Comparison of ENCODE assay signal across 8 cellular contexts in genomic region chr17:17119533-17119932, GRCh38.
DNase-seq lines count a peak whose midpoint lies in the region; ATAC-seq and TF ChIP-seq lines count a peak whose summit lies in the region.

No MANE protein-coding gene starts in this region.

- H3K36me3 ChIP-seq in DOHH2 (ENCODE audit: control insufficient read depth, low read length) (no peaks in the 10 kb centered on the region), breast epithelium (no peaks in the 10 kb centered on the region), thyroid gland (no peaks in the 10 kb centered on the region)
- H3K36me3 ChIP-seq in naive thymus-derived CD4-positive, alpha-beta T cell (ENCODE audit: control insufficient read depth in 2 of 3, insufficient read depth in 3 of 3, low read length in 3 of 3), result no peaks in the 10 kb centered on the region

- no peak overlapping the region for H3K27ac ChIP-seq in DOHH2 (ENCODE audit: low read depth, low read length)
- peak overlapping the region; percentile 55 to 81 for H3K27ac ChIP-seq in breast epithelium
- H3K27ac ChIP-seq in naive thymus-derived CD4-positive, alpha-beta T cell (ENCODE audit: low read depth, low read length), result peak overlapping the region; percentile 44
- peak overlapping the region in 2 of 3 donors; percentile 41 to 57 for H3K27ac ChIP-seq in thyroid gland

- H3K27me3 ChIP-seq in DOHH2 (ENCODE audit: control insufficient read depth, low read length) (no peaks in the 10 kb centered on the region), breast epithelium (no peaks in the 10 kb centered on the region), thyroid gland (no peaks in the 10 kb centered on the region)
- no peaks in the 10 kb centered on the region for H3K27me3 ChIP-seq in naive thymus-derived CD4-positive, alpha-beta T cell (ENCODE audit: control insufficient read depth in 2 of 2, insufficient read depth in 2 of 2, low read length in 2 of 2)

- TF ChIP-seq POLR2A in breast epithelium (IDR thresholded peaks at IDR 0.05), result no peak
- no peak for TF ChIP-seq POLR2A in thyroid gland (IDR thresholded peaks at IDR 0.05)

- WGBS in thyroid gland, 2 donors, result 65 to 66% methylated on average over 5 of the region's 5 CpGs

- intact Hi-C loops in breast epithelium (cut with DNase I; ENCODE audit: low total_unique reads), result no loop called here
- intact Hi-C loops in naive thymus-derived CD4-positive, alpha-beta T cell (cut with micrococcal nuclease), result loop anchor here in 1 of 2 donors (10.0 kb wide), 1 partner anchor 75 kb away; the partner anchor contains the start of gene MPRIP
- intact Hi-C loops in thyroid gland (cut with DNase I), result no loop called here

- TF ChIP-seq CTCF in DOHH2 (IDR thresholded peaks at IDR 0.05; ENCODE audit: low read depth, low read length, poor library complexity, severe bottlenecking), result no peak
- no peak for TF ChIP-seq CTCF in breast epithelium (IDR thresholded peaks at IDR 0.05)
- no peak for TF ChIP-seq CTCF in thyroid gland (IDR thresholded peaks at IDR 0.05)

- CTCF ChIA-PET in naive thymus-derived CD4-positive, alpha-beta T cell (lab: Charles Lee), result interaction anchor here (0.8 to 1.0 kb wide), 2 partner anchors 9 to 11 kb away, joined by 3 read pairs; no protein-coding TSS in a partner anchor

- H3K79me2 ChIP-seq in DOHH2 (ENCODE audit: control insufficient read depth, low read length), result peaks cover 90% of the 10 kb centered on the region

- ATAC-seq in naive thymus-derived CD4-positive, alpha-beta T cell, result peak; percentile 88
- ATAC-seq in GM21717 (IDR thresholded peaks at IDR 0.05; ENCODE audit: unreplicated experiment), result no peak
- no peak for ATAC-seq in GM18498 (IDR thresholded peaks at IDR 0.05; ENCODE audit: unreplicated experiment)

- H3K9me3 Mint-ChIP-seq in T-helper 2 cell treated with Interferon-gamma antibody and Interleukin-4, amounts not matched to agents 5 μg/mL and 100 μg/mL, for 36 hours, result no peaks in the 10 kb centered on the region
- H3K9me3 Mint-ChIP-seq in naive thymus-derived CD4-positive, alpha-beta T cell, result peaks cover 0 to 4% (median 0%) of the 10 kb centered on the region in 11 donors

- H3K27me3 Mint-ChIP-seq in T-helper 2 cell treated with Interferon-gamma antibody and Interleukin-4, amounts not matched to agents 5 μg/mL and 100 μg/mL, for 36 hours (ENCODE audit: low read depth), result no peaks in the 10 kb centered on the region
- no peaks in the 10 kb centered on the region for H3K27me3 Mint-ChIP-seq in naive thymus-derived CD4-positive, alpha-beta T cell

- no peak overlapping the region for H3K4me3 ChIP-seq in DOHH2 (ENCODE audit: low read length)
- H3K4me3 ChIP-seq in breast epithelium, result no peak overlapping the region
- no peak overlapping the region for H3K4me3 ChIP-seq in naive thymus-derived CD4-positive, alpha-beta T cell (ENCODE audit: low read length)
- H3K4me3 ChIP-seq in thyroid gland (replicated peaks in 1 of 3), result no peak overlapping the region

- H4K20me1 ChIP-seq in DOHH2 (ENCODE audit: control insufficient read depth, insufficient read depth, low read depth, low read length), result peaks cover 23% of the 10 kb centered on the region

- no peaks in the 10 kb centered on the region for H3K9me2 ChIP-seq in DOHH2 (replicated peaks; ENCODE audit: control insufficient read depth, low read length)

- H3K9me3 ChIP-seq in DOHH2 (ENCODE audit: control insufficient read depth, insufficient read depth, low read length) (no peaks in the 10 kb centered on the region), breast epithelium (no peaks in the 10 kb centered on the region), thyroid gland (no peaks in the 10 kb centered on the region)
- no peaks in the 10 kb centered on the region for H3K9me3 ChIP-seq in naive thymus-derived CD4-positive, alpha-beta T cell (ENCODE audit: control insufficient read depth in 2 of 3, low read length in 3 of 3)

- H3K36me3 Mint-ChIP-seq in T-helper 2 cell treated with Interferon-gamma antibody and Interleukin-4, amounts not matched to agents 5 μg/mL and 100 μg/mL, for 36 hours (ENCODE audit: low read depth), result peaks cover 5% of the 10 kb centered on the region
- H3K36me3 Mint-ChIP-seq in naive thymus-derived CD4-positive, alpha-beta T cell, result peaks cover 0 to 4% (median 0%) of the 10 kb centered on the region in 5 donors

- H3K4me2 ChIP-seq in DOHH2 (ENCODE audit: low read length), result peak overlapping the region; percentile 14; the same call in 1 of the 2 replicates

- POLR2A ChIA-PET in naive thymus-derived CD4-positive, alpha-beta T cell (lab: Charles Lee), result interaction anchor here (0.5 to 1.9 kb wide), 6 partner anchors 9 to 1151 kb away, joined by 3 to 9 read pairs (median 5); partner anchors contain the start of gene FLCN

- peaks cover 38% of the 10 kb centered on the region for H3K4me1 ChIP-seq in DOHH2 (ENCODE audit: control insufficient read depth, low read length)
- peaks cover 10 to 39% of the 10 kb centered on the region in 2 donors for H3K4me1 ChIP-seq in breast epithelium
- H3K4me1 ChIP-seq in naive thymus-derived CD4-positive, alpha-beta T cell (ENCODE audit: control insufficient read depth in 2 of 2, insufficient read depth in 2 of 2, low read length in 2 of 2), result peaks cover 43 to 52% of the 10 kb centered on the region in 2 donors
- H3K4me1 ChIP-seq in thyroid gland, result peaks cover 33 to 64% of the 10 kb centered on the region in 2 donors

- no peaks in the 10 kb centered on the region for H3F3A ChIP-seq in DOHH2 (ENCODE audit: control insufficient read depth, insufficient read depth)

- peak overlapping the region; percentile 39 for H3K4me3 Mint-ChIP-seq in T-helper 2 cell treated with Interferon-gamma antibody and Interleukin-4, amounts not matched to agents 5 μg/mL and 100 μg/mL, for 36 hours
- peak overlapping the region; percentile 49 to 72 (median 62) for H3K4me3 Mint-ChIP-seq in naive thymus-derived CD4-positive, alpha-beta T cell

- peak; percentile 59 for DNase-seq in T-helper 2 cell treated with Interferon-gamma antibody and Interleukin-4, amounts not matched to agents 5 μg/mL and 100 μg/mL, for 36 hours (ENCODE audit: low spot score)
- DNase-seq in breast epithelium (ENCODE audit: low spot score in 2 of 2) (no peak), thyroid gland (peak; percentile 24 to 28), NCI-H2107 (lab: John Stamatoyannopoulos, UW) (no peak)
- peak in 8 of 9 donors; percentile 37 to 62 (median 53) for DNase-seq in naive thymus-derived CD4-positive, alpha-beta T cell

- peak overlapping the region; percentile 93 for H3K27ac Mint-ChIP-seq in T-helper 2 cell treated with Interferon-gamma antibody and Interleukin-4, amounts not matched to agents 5 μg/mL and 100 μg/mL, for 36 hours
- peak overlapping the region; percentile 81 to 92 (median 87) for H3K27ac Mint-ChIP-seq in naive thymus-derived CD4-positive, alpha-beta T cell

- H3K4me1 Mint-ChIP-seq in T-helper 2 cell treated with Interferon-gamma antibody and Interleukin-4, amounts not matched to agents 5 μg/mL and 100 μg/mL, for 36 hours (ENCODE audit: low read depth), result peaks cover 55% of the 10 kb centered on the region
- peaks cover 45 to 91% (median 89%) of the 10 kb centered on the region in 7 donors for H3K4me1 Mint-ChIP-seq in naive thymus-derived CD4-positive, alpha-beta T cell

Comparison
In these comparisons a context has a peak if more than half of its experiments do, and no peak if none do; other contexts are left out.
1. DNase-seq: peak in T-helper 2 cell treated with Interferon-gamma antibody and Interleukin-4, amounts not matched to agents 5 μg/mL and 100 μg/mL, for 36 hours (single experiment), naive thymus-derived CD4-positive, alpha-beta T cell (8 of 9) and thyroid gland (2 of 2); none in breast epithelium (0 of 2) and NCI-H2107 (single experiment).